7 cellular contexts compared by ENCODE assay signal in genomic region chr1:154559496-154559950, GRCh38.
DNase-seq lines count a peak whose midpoint lies in the region; ATAC-seq lines count a peak whose summit lies in the region.

No MANE protein-coding gene starts in this region.

- DNase-seq in NCI-H226 (peak; percentile 71), cerebellar cortex (ENCODE audit: low spot score) (peak; percentile 98), islet precursor cell (peak; percentile 96)
- peak; percentile 77 for DNase-seq in activated CD4-positive, CD25-positive, alpha-beta regulatory T cell treated with anti-CD3 and anti-CD28 coated beads, Interleukin-2, amount 50 U/mL, for 16 hours (ENCODE audit: low read depth, low spot score)
- DNase-seq in stimulated activated CD4-positive, alpha-beta T cell treated with anti-CD3 and anti-CD28 coated beads, Interleukin-12 subunit alpha, Interleukin-12 subunit beta, amount 100 ng/mL, for 48 hours (ENCODE audit: low read depth in 2 of 3, low spot score in 1 of 3), result peak; percentile 72 to 88 (median 74)

- ATAC-seq in GM18502 (IDR thresholded peaks at IDR 0.05; ENCODE audit: poor library complexity, unreplicated experiment), result peak; percentile 43
- ATAC-seq in HG03175 (IDR thresholded peaks at IDR 0.05; ENCODE audit: unreplicated experiment), result peak; percentile 32

Comparison
In these comparisons a context has a peak if more than half of its experiments do, and no peak if none do; other contexts are left out.
1. Peak in every context shown above with its lines: DNase-seq and ATAC-seq.